Comparison of ENCODE assay signal across 8 cellular contexts in genomic region chr17:17823433-17824118, GRCh38. TPM values are rescaled to one million over a fixed set of nuclear protein-coding genes. Genes with fewer than 3 reads are reported as not detected.
DNase-seq lines count a peak whose midpoint lies in the region; ATAC-seq, FAIRE-seq and TF ChIP-seq lines count a peak whose summit lies in the region.

No MANE protein-coding gene starts in this region.

- ATAC-seq in SK-N-SH treated with all-trans-retinoic acid at 6 μM for 48 hours, result peak; percentile 84
- peak; percentile 44 to 82 for ATAC-seq in activated naive CD4-positive, alpha-beta T cell treated with anti-CD3 and anti-CD28 coated beads, Interleukin-2, amount 50 U/mL, for 72 hours
- ATAC-seq in Right ventricle myocardium inferior, result peak; percentile 90
- peak; percentile 84 to 88 (median 87) for ATAC-seq in pancreas

- TF ChIP-seq CTCF in GM06990 (IDR thresholded peaks at IDR 0.05; ENCODE audit: insufficient read depth, low read length, poor library complexity, severe bottlenecking) (no peak), pancreas (IDR thresholded peaks at IDR 0.05) (no peak), type B pancreatic cell (conservative IDR thresholded peaks at IDR 0.05) (no peak)

- peaks cover 10 to 34% of the 10 kb centered on the region in 2 donors for H3K36me3 Mint-ChIP-seq in activated naive CD4-positive, alpha-beta T cell treated with anti-CD3 and anti-CD28 coated beads, Interleukin-2, amount 50 U/mL, for 72 hours
- H3K36me3 Mint-ChIP-seq in type B pancreatic cell, result peaks cover 4% of the 10 kb centered on the region

- H3K4me1 Mint-ChIP-seq in type B pancreatic cell (ENCODE audit: unreplicated experiment), result peaks cover 50% of the 10 kb centered on the region

- H3K27me3 Mint-ChIP-seq in type B pancreatic cell, result no peaks in the 10 kb centered on the region

- peaks cover 4% of the 10 kb centered on the region for H3K36me3 ChIP-seq in GM06990 (ENCODE audit: control insufficient read depth, insufficient read depth, low read length)
- peaks cover 15% of the 10 kb centered on the region for H3K36me3 ChIP-seq in MG63
- peaks cover 0 to 5% (median 0%) of the 10 kb centered on the region in 3 donors for H3K36me3 ChIP-seq in pancreas

- H3K4me3 Mint-ChIP-seq in type B pancreatic cell, result peak overlapping the region; percentile 84

- WGBS in pancreas, 2 donors, result 0% methylated on average over 26 to 69 of the region's 69 CpGs

- TF ChIP-seq POLR2A in H54 (IDR thresholded peaks at IDR 0.05; ENCODE audit: low read depth, low read length), result no peak

- FAIRE-seq in H54 (lab: Jason Lieb, UNC), result no peak
- no peak for FAIRE-seq in pancreas (lab: Jason Lieb, UNC)

- intact Hi-C loops in Right ventricle myocardium inferior (cut with DNase I) (no loop called here), pancreas (cut with DNase I) (no loop called here)

- H3K27ac Mint-ChIP-seq in activated naive CD4-positive, alpha-beta T cell treated with anti-CD3 and anti-CD28 coated beads, Interleukin-2, amount 50 U/mL, for 72 hours, result peak overlapping the region; percentile 81 to 95
- peak overlapping the region; percentile 95 for H3K27ac Mint-ChIP-seq in type B pancreatic cell

- DNase-seq in GM06990 (ENCODE audit: extremely low read depth, insufficient read length), result peak; percentile 89
- peak; percentile 100 for DNase-seq in H54 (ENCODE audit: insufficient read length, low spot score)
- DNase-seq in MG63, result peak; percentile 84
- peak; percentile 79 for DNase-seq in activated naive CD4-positive, alpha-beta T cell treated with anti-CD3 and anti-CD28 coated beads, Interleukin-2, amount 50 U/mL, for 72 hours (ENCODE audit: low spot score in 2 of 2)
- peak; percentile 94 for DNase-seq in Right ventricle myocardium inferior (ENCODE audit: missing footprints)
- peak; percentile 84 to 93 (median 88) for DNase-seq in pancreas
- peak; percentile 90 for DNase-seq in type B pancreatic cell (ENCODE audit: extremely low spot score, unreplicated experiment)

- H3K27ac ChIP-seq in pancreas, result peak overlapping the region; percentile 43 to 89 (median 82)

- H3K9me3 ChIP-seq in MG63 (no peaks in the 10 kb centered on the region), pancreas (no peaks in the 10 kb centered on the region)

- peak overlapping the region; percentile 50 for H3K4me3 ChIP-seq in GM06990 (replicated peaks; ENCODE audit: low read depth, low read length)
- H3K4me3 ChIP-seq in MG63, result peak overlapping the region; percentile 44
- peak overlapping the region; percentile 3 to 56 (median 22) for H3K4me3 ChIP-seq in pancreas

- peaks cover 24 to 48% (median 32%) of the 10 kb centered on the region in 3 donors for H3K4me1 ChIP-seq in pancreas

- H3K27me3 ChIP-seq in GM06990 (replicated peaks; ENCODE audit: control insufficient read depth, insufficient read depth, low read length) (no peaks in the 10 kb centered on the region), MG63 (no peaks in the 10 kb centered on the region), pancreas (no peaks in the 10 kb centered on the region)

- H3K9me3 Mint-ChIP-seq in activated naive CD4-positive, alpha-beta T cell treated with anti-CD3 and anti-CD28 coated beads, Interleukin-2, amount 50 U/mL, for 72 hours, result no peaks in the 10 kb centered on the region
- H3K9me3 Mint-ChIP-seq in type B pancreatic cell, result no peaks in the 10 kb centered on the region

TF ChIP-seq in SK-N-SH treated with all-trans-retinoic acid at 6 μM for 48 hours, 23 proteins besides CTCF, POLR2A, EP300 and RAD21:
- no peak for TF ChIP-seq PPARA (CRISPR knock-in tag; IDR thresholded peaks at IDR 0.05; ENCODE audit: borderline replicate concordance)
- peak; percentile 22; the same call in 1 of the 2 replicates for TF ChIP-seq TCF4 (CRISPR knock-in tag; IDR thresholded peaks at IDR 0.05; ENCODE audit: borderline replicate concordance)

RNA-seq across cellular contexts. Expression of gene SREBF1, which starts 13.2 kb away (rescaled TPM):
- 36.0 and 59.3 TPM in 2 replicates for total RNA-seq in MG63 (2014; rRNA removed; shearing (Covaris generic); ENCODE audit: low replicate concordance)
- 100 to 1,000 TPM in 1 of 2 donors, 10 to 100 TPM in 1; 67.2 to 103 TPM for total RNA-seq in activated naive CD4-positive, alpha-beta T cell treated with anti-CD3 and anti-CD28 coated beads, Interleukin-2, amount 50 U/mL, for 72 hours
- total RNA-seq in Right ventricle myocardium inferior, result 18.9 TPM
- total RNA-seq in pancreas, result 10 to 100 TPM; 12.0 to 38.1 (median 24.3) TPM
- polyA plus RNA-seq in pancreas, result 10 to 100 TPM; 67.3 to 77.5 TPM
- total RNA-seq in type B pancreatic cell (ENCODE audit: low replicate concordance), result 81.2 and 97.0 TPM in 2 replicates

Comparison
In these comparisons a context has a peak if more than half of its experiments do, and no peak if none do; other contexts are left out.
1. Peak in every context shown above with its lines: DNase-seq, ATAC-seq, H3K4me3 ChIP-seq and H3K27ac ChIP-seq.